Comparison of ENCODE assay signal across 21 cellular contexts in genomic region chr21:29453511-29453910, GRCh38.
DNase-seq lines count a peak whose midpoint lies in the region; ATAC-seq and TF ChIP-seq lines count a peak whose summit lies in the region.
"Had no signal": no experiment of that assay in that cellular context is flagged by ENCODE, and none has a peak within 500 bp of the region (broad histone marks: within the 10 kb centered on the region; RNA-seq: fewer than 3 reads in every experiment).

No MANE protein-coding gene starts in this region.

- no peak overlapping the region for H3K4me3 Mint-ChIP-seq in stimulated activated memory B cell treated with anti-CD40 and anti-IgM and Interleukin-4, amounts not matched to agents 10 μg/mL and 1 μg/mL and 100 μg/mL, for 72 hours
- H3K4me3 Mint-ChIP-seq: activated CD4-positive, alpha-beta memory T cell treated with anti-CD3 and anti-CD28 coated beads, Interleukin-2, amount 10 ng/mL, durations not matched to agents 7 days and 5 days; central memory CD8-positive, alpha-beta T cell; neural progenitor cell; stimulated activated naive CD8-positive, alpha-beta T cell treated with anti-CD3 and anti-CD28 coated beads, Interleukin-15, amount 100 ng/mL, for 72 hours had no signal

- H3K27ac Mint-ChIP-seq in stimulated activated memory B cell treated with anti-CD40 and anti-IgM and Interleukin-4, amounts not matched to agents 10 μg/mL and 1 μg/mL and 100 μg/mL, for 72 hours: no peak overlapping the region
- H3K27ac Mint-ChIP-seq: activated CD4-positive, alpha-beta memory T cell treated with anti-CD3 and anti-CD28 coated beads, Interleukin-2, amount 10 ng/mL, durations not matched to agents 7 days and 5 days; neural progenitor cell; stimulated activated naive CD8-positive, alpha-beta T cell treated with anti-CD3 and anti-CD28 coated beads, Interleukin-15, amount 100 ng/mL, for 72 hours had no signal

- TF ChIP-seq CTCF in dorsolateral prefrontal cortex (IDR thresholded peaks at IDR 0.05 in 54 of 56, conservative IDR thresholded peaks at IDR 0.05 in 2 of 56; ENCODE audit: low read depth in 1 of 56, partially characterized antibody in 56 of 56): no peak

- peaks cover 18% of the 10 kb centered on the region for H3K4me1 ChIP-seq in Karpas-422 (ENCODE audit: low read length)
- H3K4me1 ChIP-seq: lower lobe of right lung, neural progenitor cell, right lobe of liver, tibial artery had no signal

- no peaks in the 10 kb centered on the region for H4K20me1 ChIP-seq in Karpas-422 (ENCODE audit: insufficient read depth, low read depth, low read length)

- peak overlapping the region; percentile 32; the same call in 1 of the 2 replicates for H2AFZ ChIP-seq in Karpas-422 (ENCODE audit: low read length)
- H2AFZ ChIP-seq: neural progenitor cell, PC-9 had no signal

- peak overlapping the region; percentile 58 for H3K4me2 ChIP-seq in Karpas-422 (ENCODE audit: low read depth, low read length, poor library complexity, severe bottlenecking)
- H3K4me2 ChIP-seq: neural progenitor cell, PC-9 had no signal

- H3K9ac ChIP-seq in Karpas-422 (ENCODE audit: low read length): no peak overlapping the region
- H3K9ac ChIP-seq: neural progenitor cell had no signal

- DNase-seq in Karpas-422: peak; percentile 79
- no peak for DNase-seq in HK-2 (ENCODE audit: unreplicated experiment)
- DNase-seq in dorsolateral prefrontal cortex: no peak
- no peak for DNase-seq in head of caudate nucleus
- DNase-seq: activated CD4-positive, alpha-beta memory T cell treated with anti-CD3 and anti-CD28 coated beads, Interleukin-2, amount 10 ng/mL, durations not matched to agents 7 days and 5 days; kidney; lower lobe of right lung; NCI-H1417; NCI-H446 treated with DMSO at 0.1 percent for 48 hours; PC-9; posterior cingulate gyrus; right lobe of liver; stimulated activated naive CD8-positive, alpha-beta T cell treated with anti-CD3 and anti-CD28 coated beads, Interleukin-15, amount 100 ng/mL, for 72 hours; tibial artery had no signal

- intact Hi-C loops in dorsolateral prefrontal cortex (cut with DNase I) (no loop called here), head of caudate nucleus (cut with DNase I) (no loop called here)

- peak overlapping the region; percentile 49; the same call in 1 of the 2 replicates for H3K27ac ChIP-seq in Karpas-422 (ENCODE audit: low read length)
- H3K27ac ChIP-seq in dorsolateral prefrontal cortex: no peak overlapping the region
- H3K27ac ChIP-seq: HL-60, lower lobe of right lung, neural progenitor cell, PC-9, right lobe of liver, tibial artery had no signal

- H3K9me3 Mint-ChIP-seq in stimulated activated memory B cell treated with anti-CD40 and anti-IgM and Interleukin-4, amounts not matched to agents 10 μg/mL and 1 μg/mL and 100 μg/mL, for 72 hours: peaks cover 10% of the 10 kb centered on the region
- H3K9me3 Mint-ChIP-seq: central memory CD8-positive, alpha-beta T cell had no signal

- ATAC-seq in GM18861 (IDR thresholded peaks at IDR 0.05; ENCODE audit: unreplicated experiment): peak; percentile 91
- ATAC-seq in HG02642 (IDR thresholded peaks at IDR 0.05; ENCODE audit: poor library complexity, unreplicated experiment): peak; percentile 51
- peak; percentile 64 for ATAC-seq in stimulated activated memory B cell treated with anti-CD40 and anti-IgM and Interleukin-4, amounts not matched to agents 10 μg/mL and 1 μg/mL and 100 μg/mL, for 72 hours
- ATAC-seq: HepG2; lower lobe of right lung; right lobe of liver; stimulated activated naive CD8-positive, alpha-beta T cell treated with anti-CD3 and anti-CD28 coated beads, Interleukin-15, amount 100 ng/mL, for 72 hours had no signal

- H3K4me1 Mint-ChIP-seq in stimulated activated memory B cell treated with anti-CD40 and anti-IgM and Interleukin-4, amounts not matched to agents 10 μg/mL and 1 μg/mL and 100 μg/mL, for 72 hours: peaks cover 12% of the 10 kb centered on the region
- H3K4me1 Mint-ChIP-seq: central memory CD8-positive, alpha-beta T cell; neural progenitor cell had no signal

- no peaks in the 10 kb centered on the region for H3K79me2 ChIP-seq in Karpas-422 (ENCODE audit: low read length)

- no peaks in the 10 kb centered on the region for H3K27me3 Mint-ChIP-seq in stimulated activated memory B cell treated with anti-CD40 and anti-IgM and Interleukin-4, amounts not matched to agents 10 μg/mL and 1 μg/mL and 100 μg/mL, for 72 hours
- H3K27me3 Mint-ChIP-seq: activated CD4-positive, alpha-beta memory T cell treated with anti-CD3 and anti-CD28 coated beads, Interleukin-2, amount 10 ng/mL, durations not matched to agents 7 days and 5 days; central memory CD8-positive, alpha-beta T cell; stimulated activated naive CD8-positive, alpha-beta T cell treated with anti-CD3 and anti-CD28 coated beads, Interleukin-15, amount 100 ng/mL, for 72 hours had no signal

- no peaks in the 10 kb centered on the region for H3K9me2 ChIP-seq in Karpas-422 (replicated peaks; ENCODE audit: insufficient read depth, low read length)

- no peaks in the 10 kb centered on the region for H3K27me3 ChIP-seq in Karpas-422 (ENCODE audit: low read length)
- no peaks in the 10 kb centered on the region for H3K27me3 ChIP-seq in dorsolateral prefrontal cortex
- H3K27me3 ChIP-seq: neural progenitor cell, right lobe of liver, tibial artery had no signal

- H3K4me3 ChIP-seq in Karpas-422 (ENCODE audit: low read length) (no peak overlapping the region), dorsolateral prefrontal cortex (no peak overlapping the region)
- H3K4me3 ChIP-seq: lower lobe of right lung, neural progenitor cell, PC-9, right lobe of liver, tibial artery had no signal

- H3K36me3 Mint-ChIP-seq in stimulated activated memory B cell treated with anti-CD40 and anti-IgM and Interleukin-4, amounts not matched to agents 10 μg/mL and 1 μg/mL and 100 μg/mL, for 72 hours: peaks cover 53% of the 10 kb centered on the region

- no peaks in the 10 kb centered on the region for H3K9me3 ChIP-seq in Karpas-422 (ENCODE audit: low read length)
- H3K9me3 ChIP-seq: right lobe of liver had no signal

- no peaks in the 10 kb centered on the region for H3K36me3 ChIP-seq in Karpas-422 (ENCODE audit: insufficient read depth, low read length)
- H3K36me3 ChIP-seq: lower lobe of right lung, neural progenitor cell, right lobe of liver had no signal
